1 cellular context compared by ENCODE assay signal in the genomic region with DNA sequence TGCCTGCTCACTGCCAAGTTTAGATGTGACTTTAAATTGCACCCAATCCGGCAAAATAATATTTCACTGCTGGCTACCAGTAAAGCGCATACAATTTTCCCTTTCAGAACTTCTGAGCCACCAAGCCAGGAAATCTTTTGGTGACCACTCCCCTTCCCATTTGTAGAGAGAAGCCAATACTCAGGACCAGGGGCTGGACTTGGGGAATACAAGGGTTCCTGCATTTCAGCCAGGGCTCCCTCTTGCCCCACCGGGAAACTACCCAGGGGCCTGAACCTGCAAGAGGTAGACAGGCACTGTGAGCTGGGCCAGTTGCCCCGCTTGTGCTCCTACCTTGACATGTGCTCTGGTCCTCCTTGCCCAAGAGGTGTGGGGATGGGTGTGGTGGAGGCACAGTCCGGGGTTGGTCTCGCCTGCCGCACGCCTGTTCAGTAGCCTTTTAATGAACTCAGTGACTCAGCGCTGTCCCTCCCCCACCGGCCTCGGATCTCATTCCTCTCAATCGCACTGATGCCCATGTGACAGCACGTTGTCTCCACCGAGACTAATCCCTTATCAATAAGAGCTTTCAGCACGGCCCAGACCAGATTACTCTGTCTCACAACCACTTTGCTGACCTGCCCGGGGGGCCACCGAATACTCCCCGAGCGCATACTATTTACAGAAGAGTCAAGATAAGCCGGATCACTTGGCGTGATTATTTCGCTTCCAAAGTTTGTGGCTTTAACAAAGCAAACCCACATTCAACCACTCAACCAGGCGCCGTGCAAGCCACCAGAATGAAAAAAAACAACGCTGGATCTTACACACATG.
TF ChIP-seq lines count a peak whose summit lies in the region.

No MANE protein-coding gene starts in this region.

TF ChIP-seq in HepG2, 621 proteins besides CTCF, POLR2A, EP300 and RAD21 (continued from another document and continues in another):
- TF ChIP-seq, protein P1, sequence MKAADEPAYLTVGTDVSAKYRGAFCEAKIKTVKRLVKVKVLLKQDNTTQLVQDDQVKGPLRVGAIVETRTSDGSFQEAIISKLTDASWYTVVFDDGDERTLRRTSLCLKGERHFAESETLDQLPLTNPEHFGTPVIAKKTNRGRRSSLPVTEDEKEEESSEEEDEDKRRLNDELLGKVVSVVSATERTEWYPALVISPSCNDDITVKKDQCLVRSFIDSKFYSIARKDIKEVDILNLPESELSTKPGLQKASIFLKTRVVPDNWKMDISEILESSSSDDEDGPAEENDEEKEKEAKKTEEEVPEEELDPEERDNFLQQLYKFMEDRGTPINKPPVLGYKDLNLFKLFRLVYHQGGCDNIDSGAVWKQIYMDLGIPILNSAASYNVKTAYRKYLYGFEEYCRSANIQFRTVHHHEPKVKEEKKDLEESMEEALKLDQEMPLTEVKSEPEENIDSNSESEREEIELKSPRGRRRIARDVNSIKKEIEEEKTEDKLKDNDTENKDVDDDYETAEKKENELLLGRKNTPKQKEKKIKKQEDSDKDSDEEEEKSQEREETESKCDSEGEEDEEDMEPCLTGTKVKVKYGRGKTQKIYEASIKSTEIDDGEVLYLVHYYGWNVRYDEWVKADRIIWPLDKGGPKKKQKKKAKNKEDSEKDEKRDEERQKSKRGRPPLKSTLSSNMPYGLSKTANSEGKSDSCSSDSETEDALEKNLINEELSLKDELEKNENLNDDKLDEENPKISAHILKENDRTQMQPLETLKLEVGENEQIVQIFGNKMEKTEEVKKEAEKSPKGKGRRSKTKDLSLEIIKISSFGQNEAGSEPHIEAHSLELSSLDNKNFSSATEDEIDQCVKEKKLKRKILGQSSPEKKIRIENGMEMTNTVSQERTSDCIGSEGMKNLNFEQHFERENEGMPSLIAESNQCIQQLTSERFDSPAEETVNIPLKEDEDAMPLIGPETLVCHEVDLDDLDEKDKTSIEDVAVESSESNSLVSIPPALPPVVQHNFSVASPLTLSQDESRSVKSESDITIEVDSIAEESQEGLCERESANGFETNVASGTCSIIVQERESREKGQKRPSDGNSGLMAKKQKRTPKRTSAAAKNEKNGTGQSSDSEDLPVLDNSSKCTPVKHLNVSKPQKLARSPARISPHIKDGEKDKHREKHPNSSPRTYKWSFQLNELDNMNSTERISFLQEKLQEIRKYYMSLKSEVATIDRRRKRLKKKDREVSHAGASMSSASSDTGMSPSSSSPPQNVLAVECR (CRISPR knock-in tag; IDR thresholded peaks at IDR 0.05; ENCODE audit: borderline replicate concordance), result no peak
- TF ChIP-seq, protein P2, sequence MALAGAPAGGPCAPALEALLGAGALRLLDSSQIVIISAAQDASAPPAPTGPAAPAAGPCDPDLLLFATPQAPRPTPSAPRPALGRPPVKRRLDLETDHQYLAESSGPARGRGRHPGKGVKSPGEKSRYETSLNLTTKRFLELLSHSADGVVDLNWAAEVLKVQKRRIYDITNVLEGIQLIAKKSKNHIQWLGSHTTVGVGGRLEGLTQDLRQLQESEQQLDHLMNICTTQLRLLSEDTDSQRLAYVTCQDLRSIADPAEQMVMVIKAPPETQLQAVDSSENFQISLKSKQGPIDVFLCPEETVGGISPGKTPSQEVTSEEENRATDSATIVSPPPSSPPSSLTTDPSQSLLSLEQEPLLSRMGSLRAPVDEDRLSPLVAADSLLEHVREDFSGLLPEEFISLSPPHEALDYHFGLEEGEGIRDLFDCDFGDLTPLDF (CRISPR knock-in tag; IDR thresholded peaks at IDR 0.05), result no peak
- TF ChIP-seq MAF1 (CRISPR knock-in tag; IDR thresholded peaks at IDR 0.05; ENCODE audit: borderline replicate concordance) (no peak), ZFP90 (CRISPR knock-in tag; IDR thresholded peaks at IDR 0.05; ENCODE audit: borderline replicate concordance) (no peak), ZFP82 (CRISPR knock-in tag; IDR thresholded peaks at IDR 0.05; ENCODE audit: borderline replicate concordance) (no peak), ZNF598 (CRISPR knock-in tag; IDR thresholded peaks at IDR 0.05; ENCODE audit: borderline replicate concordance) (no peak), EHMT2 (IDR thresholded peaks at IDR 0.05; ENCODE audit: borderline replicate concordance, low read depth, low read length) (peak; percentile 52; the same call in 1 of the 2 replicates), TAF1 (CRISPR knock-in tag; IDR thresholded peaks at IDR 0.05) (0 out of 2 replicates have a peak, but pooled peaks have one; percentile 25), FOSL1 (CRISPR knock-in tag; IDR thresholded peaks at IDR 0.05; ENCODE audit: borderline replicate concordance) (peak; percentile 66; the same call in 1 of the 2 replicates), NONO (IDR thresholded peaks at IDR 0.05) (no peak), NONO (CRISPR knock-in tag; conservative IDR thresholded peaks at IDR 0.05) (no peak), ZFP36L1 (CRISPR knock-in tag; IDR thresholded peaks at IDR 0.05) (no peak), ZNF12 (CRISPR knock-in tag; IDR thresholded peaks at IDR 0.05) (no peak), BORCS8-MEF2B (CRISPR knock-in tag; IDR thresholded peaks at IDR 0.05) (no peak), ZNF616 (CRISPR knock-in tag; IDR thresholded peaks at IDR 0.05; ENCODE audit: low read depth) (no peak), ZSCAN22 (CRISPR knock-in tag; IDR thresholded peaks at IDR 0.05) (no peak), GATAD1 (CRISPR knock-in tag; IDR thresholded peaks at IDR 0.05) (no peak), ZNF546 (CRISPR knock-in tag; conservative IDR thresholded peaks at IDR 0.05) (no peak), KAT8 (CRISPR knock-in tag; IDR thresholded peaks at IDR 0.05) (0 out of 2 replicates have a peak, but pooled peaks have one; percentile 35), ADNP (CRISPR knock-in tag; IDR thresholded peaks at IDR 0.05) (no peak), ZNF614 (CRISPR knock-in tag; IDR thresholded peaks at IDR 0.05; ENCODE audit: borderline replicate concordance) (no peak), ZSCAN25 (CRISPR knock-in tag; IDR thresholded peaks at IDR 0.05) (no peak), FOXK1 (CRISPR knock-in tag; IDR thresholded peaks at IDR 0.05; ENCODE audit: borderline replicate concordance, low read depth) (no peak), ZSCAN31 (CRISPR knock-in tag; IDR thresholded peaks at IDR 0.05; ENCODE audit: low read depth) (no peak), ZNF205 (CRISPR knock-in tag; IDR thresholded peaks at IDR 0.05) (no peak), PAX8 (CRISPR knock-in tag; IDR thresholded peaks at IDR 0.05; ENCODE audit: borderline replicate concordance) (no peak), SPEN (CRISPR knock-in tag; IDR thresholded peaks at IDR 0.05; ENCODE audit: low read depth) (no peak), ZSCAN20 (CRISPR knock-in tag; IDR thresholded peaks at IDR 0.05; ENCODE audit: borderline replicate concordance) (no peak), DR1 (CRISPR knock-in tag; IDR thresholded peaks at IDR 0.05) (no peak), EEA1 (CRISPR knock-in tag; IDR thresholded peaks at IDR 0.05; ENCODE audit: borderline replicate concordance) (no peak), ZNF773 (CRISPR knock-in tag; IDR thresholded peaks at IDR 0.05; ENCODE audit: borderline replicate concordance) (no peak), ZNF256 (CRISPR knock-in tag; conservative IDR thresholded peaks at IDR 0.05) (no peak), TAF15 (IDR thresholded peaks at IDR 0.05; ENCODE audit: low read depth, low read length, poor library complexity, severe bottlenecking) (no peak), TCF7 (IDR thresholded peaks at IDR 0.05; ENCODE audit: low read depth) (no peak), GTF2F1 (IDR thresholded peaks at IDR 0.05; ENCODE audit: low read length) (no peak)
- TF ChIP-seq, protein P3, sequence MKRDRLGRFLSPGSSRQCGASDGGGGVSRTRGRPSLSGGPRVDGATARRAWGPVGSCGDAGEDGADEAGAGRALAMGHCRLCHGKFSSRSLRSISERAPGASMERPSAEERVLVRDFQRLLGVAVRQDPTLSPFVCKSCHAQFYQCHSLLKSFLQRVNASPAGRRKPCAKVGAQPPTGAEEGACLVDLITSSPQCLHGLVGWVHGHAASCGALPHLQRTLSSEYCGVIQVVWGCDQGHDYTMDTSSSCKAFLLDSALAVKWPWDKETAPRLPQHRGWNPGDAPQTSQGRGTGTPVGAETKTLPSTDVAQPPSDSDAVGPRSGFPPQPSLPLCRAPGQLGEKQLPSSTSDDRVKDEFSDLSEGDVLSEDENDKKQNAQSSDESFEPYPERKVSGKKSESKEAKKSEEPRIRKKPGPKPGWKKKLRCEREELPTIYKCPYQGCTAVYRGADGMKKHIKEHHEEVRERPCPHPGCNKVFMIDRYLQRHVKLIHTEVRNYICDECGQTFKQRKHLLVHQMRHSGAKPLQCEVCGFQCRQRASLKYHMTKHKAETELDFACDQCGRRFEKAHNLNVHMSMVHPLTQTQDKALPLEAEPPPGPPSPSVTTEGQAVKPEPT (CRISPR knock-in tag; IDR thresholded peaks at IDR 0.05; ENCODE audit: low read depth), result no peak
- TF ChIP-seq, protein P4, sequence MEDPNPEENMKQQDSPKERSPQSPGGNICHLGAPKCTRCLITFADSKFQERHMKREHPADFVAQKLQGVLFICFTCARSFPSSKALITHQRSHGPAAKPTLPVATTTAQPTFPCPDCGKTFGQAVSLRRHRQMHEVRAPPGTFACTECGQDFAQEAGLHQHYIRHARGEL (CRISPR knock-in tag; IDR thresholded peaks at IDR 0.05), result no peak
- TF ChIP-seq, protein P5, sequence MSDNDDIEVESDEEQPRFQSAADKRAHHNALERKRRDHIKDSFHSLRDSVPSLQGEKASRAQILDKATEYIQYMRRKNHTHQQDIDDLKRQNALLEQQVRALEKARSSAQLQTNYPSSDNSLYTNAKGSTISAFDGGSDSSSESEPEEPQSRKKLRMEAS (IDR thresholded peaks at IDR 0.05), result 0 out of 2 replicates have a peak, but pooled peaks have one; percentile 27
- TF ChIP-seq, protein P6, sequence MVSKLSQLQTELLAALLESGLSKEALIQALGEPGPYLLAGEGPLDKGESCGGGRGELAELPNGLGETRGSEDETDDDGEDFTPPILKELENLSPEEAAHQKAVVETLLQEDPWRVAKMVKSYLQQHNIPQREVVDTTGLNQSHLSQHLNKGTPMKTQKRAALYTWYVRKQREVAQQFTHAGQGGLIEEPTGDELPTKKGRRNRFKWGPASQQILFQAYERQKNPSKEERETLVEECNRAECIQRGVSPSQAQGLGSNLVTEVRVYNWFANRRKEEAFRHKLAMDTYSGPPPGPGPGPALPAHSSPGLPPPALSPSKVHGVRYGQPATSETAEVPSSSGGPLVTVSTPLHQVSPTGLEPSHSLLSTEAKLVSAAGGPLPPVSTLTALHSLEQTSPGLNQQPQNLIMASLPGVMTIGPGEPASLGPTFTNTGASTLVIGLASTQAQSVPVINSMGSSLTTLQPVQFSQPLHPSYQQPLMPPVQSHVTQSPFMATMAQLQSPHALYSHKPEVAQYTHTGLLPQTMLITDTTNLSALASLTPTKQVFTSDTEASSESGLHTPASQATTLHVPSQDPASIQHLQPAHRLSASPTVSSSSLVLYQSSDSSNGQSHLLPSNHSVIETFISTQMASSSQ (IDR thresholded peaks at IDR 0.05; ENCODE audit: low read depth), result no peak
- TF ChIP-seq, protein P6 (CRISPR knock-in tag; IDR thresholded peaks at IDR 0.05; ENCODE audit: borderline replicate concordance), result no peak
- TF ChIP-seq, protein P7, sequence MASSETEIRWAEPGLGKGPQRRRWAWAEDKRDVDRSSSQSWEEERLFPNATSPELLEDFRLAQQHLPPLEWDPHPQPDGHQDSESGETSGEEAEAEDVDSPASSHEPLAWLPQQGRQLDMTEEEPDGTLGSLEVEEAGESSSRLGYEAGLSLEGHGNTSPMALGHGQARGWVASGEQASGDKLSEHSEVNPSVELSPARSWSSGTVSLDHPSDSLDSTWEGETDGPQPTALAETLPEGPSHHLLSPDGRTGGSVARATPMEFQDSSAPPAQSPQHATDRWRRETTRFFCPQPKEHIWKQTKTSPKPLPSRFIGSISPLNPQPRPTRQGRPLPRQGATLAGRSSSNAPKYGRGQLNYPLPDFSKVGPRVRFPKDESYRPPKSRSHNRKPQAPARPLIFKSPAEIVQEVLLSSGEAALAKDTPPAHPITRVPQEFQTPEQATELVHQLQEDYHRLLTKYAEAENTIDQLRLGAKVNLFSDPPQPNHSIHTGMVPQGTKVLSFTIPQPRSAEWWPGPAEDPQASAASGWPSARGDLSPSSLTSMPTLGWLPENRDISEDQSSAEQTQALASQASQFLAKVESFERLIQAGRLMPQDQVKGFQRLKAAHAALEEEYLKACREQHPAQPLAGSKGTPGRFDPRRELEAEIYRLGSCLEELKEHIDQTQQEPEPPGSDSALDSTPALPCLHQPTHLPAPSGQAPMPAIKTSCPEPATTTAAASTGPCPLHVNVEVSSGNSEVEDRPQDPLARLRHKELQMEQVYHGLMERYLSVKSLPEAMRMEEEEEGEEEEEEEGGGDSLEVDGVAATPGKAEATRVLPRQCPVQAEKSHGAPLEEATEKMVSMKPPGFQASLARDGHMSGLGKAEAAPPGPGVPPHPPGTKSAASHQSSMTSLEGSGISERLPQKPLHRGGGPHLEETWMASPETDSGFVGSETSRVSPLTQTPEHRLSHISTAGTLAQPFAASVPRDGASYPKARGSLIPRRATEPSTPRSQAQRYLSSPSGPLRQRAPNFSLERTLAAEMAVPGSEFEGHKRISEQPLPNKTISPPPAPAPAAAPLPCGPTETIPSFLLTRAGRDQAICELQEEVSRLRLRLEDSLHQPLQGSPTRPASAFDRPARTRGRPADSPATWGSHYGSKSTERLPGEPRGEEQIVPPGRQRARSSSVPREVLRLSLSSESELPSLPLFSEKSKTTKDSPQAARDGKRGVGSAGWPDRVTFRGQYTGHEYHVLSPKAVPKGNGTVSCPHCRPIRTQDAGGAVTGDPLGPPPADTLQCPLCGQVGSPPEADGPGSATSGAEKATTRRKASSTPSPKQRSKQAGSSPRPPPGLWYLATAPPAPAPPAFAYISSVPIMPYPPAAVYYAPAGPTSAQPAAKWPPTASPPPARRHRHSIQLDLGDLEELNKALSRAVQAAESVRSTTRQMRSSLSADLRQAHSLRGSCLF (CRISPR knock-in tag; IDR thresholded peaks at IDR 0.05; ENCODE audit: borderline replicate concordance), result no peak
- TF ChIP-seq, protein P8, sequence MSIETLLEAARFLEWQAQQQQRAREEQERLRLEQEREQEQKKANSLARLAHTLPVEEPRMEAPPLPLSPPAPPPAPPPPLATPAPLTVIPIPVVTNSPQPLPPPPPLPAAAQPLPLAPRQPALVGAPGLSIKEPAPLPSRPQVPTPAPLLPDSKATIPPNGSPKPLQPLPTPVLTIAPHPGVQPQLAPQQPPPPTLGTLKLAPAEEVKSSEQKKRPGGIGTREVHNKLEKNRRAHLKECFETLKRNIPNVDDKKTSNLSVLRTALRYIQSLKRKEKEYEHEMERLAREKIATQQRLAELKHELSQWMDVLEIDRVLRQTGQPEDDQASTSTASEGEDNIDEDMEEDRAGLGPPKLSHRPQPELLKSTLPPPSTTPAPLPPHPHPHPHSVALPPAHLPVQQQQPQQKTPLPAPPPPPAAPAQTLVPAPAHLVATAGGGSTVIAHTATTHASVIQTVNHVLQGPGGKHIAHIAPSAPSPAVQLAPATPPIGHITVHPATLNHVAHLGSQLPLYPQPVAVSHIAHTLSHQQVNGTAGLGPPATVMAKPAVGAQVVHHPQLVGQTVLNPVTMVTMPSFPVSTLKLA (IDR thresholded peaks at IDR 0.05), result 0 out of 2 replicates have a peak, but pooled peaks have one; percentile 5
